In the genomic region with DNA sequence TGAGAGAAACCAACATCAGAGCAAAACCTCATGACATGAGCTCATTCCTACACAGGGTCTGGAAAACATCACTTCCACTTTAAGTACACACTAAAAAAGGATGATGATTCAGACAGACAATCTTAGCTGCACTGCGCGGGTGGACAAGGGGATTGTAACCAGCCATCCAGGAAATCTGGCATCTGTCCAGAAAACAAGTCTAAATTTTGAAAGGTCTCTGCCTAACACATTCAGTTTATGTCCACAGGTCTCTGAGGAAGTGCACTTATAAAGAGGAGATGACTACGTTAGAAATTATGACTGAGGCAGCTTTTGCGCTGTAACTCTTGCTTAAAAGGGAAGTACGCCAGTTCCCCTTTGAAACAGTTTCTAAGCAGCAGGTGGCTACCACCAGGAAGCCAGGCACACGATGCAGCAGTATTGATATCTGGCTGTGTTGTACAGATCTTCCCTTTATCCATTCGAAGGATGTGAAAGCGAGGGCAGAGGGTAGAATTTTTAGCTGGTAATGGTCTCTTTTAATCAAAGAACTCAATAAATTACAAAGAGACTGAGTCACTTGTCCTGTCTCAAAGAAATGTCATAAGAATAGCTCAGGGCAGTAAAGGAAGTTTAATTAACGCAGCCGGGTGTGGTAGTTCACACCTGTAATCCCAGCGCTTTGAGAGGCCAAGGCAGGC, we compare ENCODE assay signal across 8 cellular contexts.
DNase-seq lines count a peak whose midpoint lies in the region; ATAC-seq, FAIRE-seq and TF ChIP-seq lines count a peak whose summit lies in the region.

No MANE protein-coding gene starts in this region.

- ATAC-seq in GM18858 (IDR thresholded peaks at IDR 0.05; ENCODE audit: unreplicated experiment) (peak; percentile 78), HG03159 (IDR thresholded peaks at IDR 0.05; ENCODE audit: unreplicated experiment) (peak; percentile 88)

- TF ChIP-seq CTCF in colonic mucosa (IDR thresholded peaks at IDR 0.05): no peak

- DNase-seq in RCC 7860 (ENCODE audit: low spot score) (peak; percentile 98), colonic mucosa (no peak), NCI-H1694 treated with DMSO at 0.1 percent for 48 hours (lab: John Stamatoyannopoulos, UW) (no peak), T-helper 9 cell (no peak)

- H3K27ac ChIP-seq in BLaER1 (peak overlapping the region; percentile 52), colonic mucosa (peak overlapping the region; percentile 48), mucosa of rectum (ENCODE audit: low read depth in 2 of 2, low read length in 2 of 2) (peak overlapping the region; percentile 6 to 49)

- peak overlapping the region; percentile 43 for H3K4me2 ChIP-seq in BLaER1

- no peaks in the 10 kb centered on the region for H4K20me1 ChIP-seq in BLaER1

- no peak overlapping the region for H3K4me3 ChIP-seq in BLaER1
- no peak overlapping the region for H3K4me3 ChIP-seq in colonic mucosa
- peak overlapping the region in 1 of 2 donors; percentile 13 for H3K4me3 ChIP-seq in mucosa of rectum (ENCODE audit: low read length in 2 of 2)

- no peaks in the 10 kb centered on the region for H3K9me3 ChIP-seq in BLaER1
- H3K9me3 ChIP-seq in colonic mucosa: no peaks in the 10 kb centered on the region
- H3K9me3 ChIP-seq in mucosa of rectum (ENCODE audit: control insufficient read depth in 2 of 2, low read length in 2 of 2): no peaks in the 10 kb centered on the region

- H3K4me1 ChIP-seq in BLaER1 (peaks cover 22% of the 10 kb centered on the region), colonic mucosa (peaks cover 8% of the 10 kb centered on the region), mucosa of rectum (ENCODE audit: control insufficient read depth in 2 of 2, insufficient read depth in 2 of 2, low read length in 2 of 2) (no peaks in the 10 kb centered on the region)

- intact Hi-C loops in colonic mucosa (cut with DNase I): no loop called here

- H3K9ac ChIP-seq in BLaER1 (no peak overlapping the region), colonic mucosa (ENCODE audit: low read depth in 2 of 2, low read length in 2 of 2) (no peak overlapping the region), mucosa of rectum (ENCODE audit: low read depth in 1 of 2, low read length in 2 of 2) (no peak overlapping the region)

- FAIRE-seq in RCC 7860 (lab: Jason Lieb, UNC): peak; percentile 94

- H3K27me3 ChIP-seq in BLaER1: no peaks in the 10 kb centered on the region
- H3K27me3 ChIP-seq in colonic mucosa: no peaks in the 10 kb centered on the region
- no peaks in the 10 kb centered on the region for H3K27me3 ChIP-seq in mucosa of rectum (ENCODE audit: control insufficient read depth in 2 of 2, insufficient read depth in 2 of 2, low read length in 2 of 2)

- no peaks in the 10 kb centered on the region for H3K36me3 ChIP-seq in BLaER1
- H3K36me3 ChIP-seq in colonic mucosa: no peaks in the 10 kb centered on the region
- no peaks in the 10 kb centered on the region for H3K36me3 ChIP-seq in mucosa of rectum (ENCODE audit: control insufficient read depth in 2 of 2, insufficient read depth in 2 of 2, low read length in 2 of 2)
